1 cellular context compared by ENCODE assay signal in the genomic region with DNA sequence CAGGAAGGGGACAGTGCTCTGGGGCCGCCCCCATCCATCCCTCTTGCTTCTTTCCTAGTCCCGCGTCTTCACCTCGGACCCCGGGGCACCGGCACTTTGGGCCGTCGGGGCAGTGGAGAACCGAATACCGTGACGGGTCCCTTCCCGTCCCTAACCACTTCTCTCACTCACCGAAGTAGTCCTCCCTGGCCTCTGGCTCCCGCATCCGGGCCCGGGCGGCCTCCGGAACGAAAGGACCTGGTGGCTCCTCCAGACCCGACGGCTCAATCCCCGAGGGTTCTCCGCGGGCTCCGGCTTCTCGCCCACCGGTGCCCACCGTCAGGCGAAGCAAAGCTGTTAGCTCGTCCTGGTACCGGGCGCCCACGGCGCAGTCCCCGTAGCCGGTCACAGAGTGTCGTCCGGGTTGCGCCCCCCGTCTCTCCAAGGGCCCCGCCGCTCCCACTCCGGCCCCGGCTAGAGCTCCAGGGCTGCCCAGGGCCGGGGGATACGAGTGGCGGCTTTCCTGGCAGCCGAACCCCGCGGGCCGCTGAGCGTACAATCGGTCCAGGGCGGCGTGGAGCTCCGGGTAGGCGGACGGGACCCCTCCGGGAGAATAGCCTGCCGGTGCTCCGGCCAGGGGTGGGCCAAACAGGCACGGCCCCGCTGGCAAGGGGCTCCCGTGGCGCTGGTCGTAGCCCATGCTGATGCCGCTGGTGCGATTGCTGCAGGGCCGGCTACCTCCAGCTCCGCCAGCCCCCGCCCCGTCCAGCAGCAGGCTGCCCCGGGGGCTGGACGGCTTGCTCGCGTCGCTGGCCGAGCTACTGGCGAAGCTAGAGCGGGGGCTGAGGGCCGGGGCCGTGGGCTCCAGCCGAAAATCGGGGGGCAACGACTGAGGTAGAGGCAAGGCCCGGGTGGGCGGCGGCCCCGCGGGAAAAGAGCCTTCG.
A peak's percentile ranks its signal among the peaks of the same experiment; 100 is the strongest.
TF ChIP-seq lines count a peak whose summit lies in the region.

No MANE protein-coding gene starts in this region.

TF ChIP-seq in endothelial cell of umbilical vein, 7 proteins besides CTCF, POLR2A, EP300 and RAD21:
- no peak for TF ChIP-seq FOS (IDR thresholded peaks at IDR 0.05; ENCODE audit: borderline replicate concordance, insufficient read depth, low read length)
- TF ChIP-seq JUN (IDR thresholded peaks at IDR 0.05; ENCODE audit: borderline replicate concordance, insufficient read depth, insufficient read length, low read depth): no peak
- TF ChIP-seq EZH2 (IDR thresholded peaks at IDR 0.05; ENCODE audit: borderline replicate concordance, low read depth, low read length, severe bottlenecking): no peak
- TF ChIP-seq POLR2AphosphoS5 (IDR thresholded peaks at IDR 0.05; ENCODE audit: insufficient read depth, low read depth, low read length): peak; percentile 6
